13 cellular contexts compared by ENCODE assay signal in the genomic region with DNA sequence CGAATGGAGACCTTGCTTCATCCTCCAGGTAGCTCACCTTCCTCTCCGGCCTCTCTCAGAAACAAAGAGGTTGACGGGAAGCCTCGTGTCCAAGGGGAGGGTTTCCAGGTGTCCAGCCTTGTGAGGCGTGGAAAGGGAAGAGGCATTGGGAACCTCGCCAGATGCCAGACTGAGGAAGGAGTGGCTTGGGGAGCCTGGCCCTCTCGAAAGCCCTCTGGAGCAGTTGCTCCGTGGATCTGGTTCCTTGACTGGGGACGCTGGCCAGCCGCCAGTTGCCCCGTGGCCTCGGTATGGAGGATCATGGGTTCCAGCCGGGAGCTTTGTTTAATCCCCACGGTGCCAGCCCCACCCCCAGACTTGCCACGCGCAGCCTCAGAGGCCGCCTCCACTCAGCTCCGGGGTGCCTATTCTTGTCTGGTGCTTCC. TPM values are rescaled to one million over a fixed set of nuclear protein-coding genes. Genes with fewer than 3 reads are reported as not detected.
DNase-seq lines count a peak whose midpoint lies in the region; ATAC-seq and TF ChIP-seq lines count a peak whose summit lies in the region.
"Had no signal": no experiment of that assay in that cellular context is flagged by ENCODE, and none has a peak within 500 bp of the region (broad histone marks: within the 10 kb centered on the region; RNA-seq: fewer than 3 reads in every experiment).

No MANE protein-coding gene starts in this region.

- H3K79me2 ChIP-seq in neural progenitor cell (ENCODE audit: low read depth) = no peaks in the 10 kb centered on the region

- H3K9me3 ChIP-seq in esophagus (ENCODE audit: control insufficient read depth in 2 of 2, insufficient read depth in 1 of 2, low read depth in 1 of 2, low read length in 1 of 2) (peaks cover 0 to 2% of the 10 kb centered on the region in 2 donors), neural progenitor cell (ENCODE audit: low read depth) (no peaks in the 10 kb centered on the region)

- H3K4me1 Mint-ChIP-seq in neural progenitor cell = peaks cover 3% of the 10 kb centered on the region
- H3K4me1 Mint-ChIP-seq: IgD-negative memory B cell had no signal

- H3K4me1 ChIP-seq in esophagus (ENCODE audit: control insufficient read depth in 2 of 2, insufficient read depth in 2 of 2, low read length in 1 of 2) (peaks cover 4 to 8% of the 10 kb centered on the region in 2 donors), neural progenitor cell (peaks cover 3% of the 10 kb centered on the region)

- no peak overlapping the region for H3K4me3 Mint-ChIP-seq in neural progenitor cell
- H3K4me3 Mint-ChIP-seq: IgD-negative memory B cell had no signal

- peak overlapping the region; percentile 7 to 22 for H3K4me3 ChIP-seq in esophagus (ENCODE audit: low read depth in 1 of 2, low read length in 2 of 2)
- H3K4me3 ChIP-seq in neural progenitor cell = no peak overlapping the region

- POLR2A ChIA-PET in HEK293T (lab: Yijun Ruan, JAX) = no interaction called here

- peaks cover 4% of the 10 kb centered on the region for H3K9me3 Mint-ChIP-seq in neural progenitor cell
- H3K9me3 Mint-ChIP-seq: IgD-negative memory B cell had no signal

- peaks cover 5% of the 10 kb centered on the region for H3K36me3 Mint-ChIP-seq in neural progenitor cell
- H3K36me3 Mint-ChIP-seq: IgD-negative memory B cell had no signal

- peak overlapping the region; percentile 42 for H2AFZ ChIP-seq in neural progenitor cell (replicated peaks)

- H3K4me2 ChIP-seq in neural progenitor cell = no peak overlapping the region

- CTCF ChIA-PET in HEK293T (lab: Yijun Ruan, JAX) = no interaction called here

- H3K36me3 ChIP-seq in esophagus (ENCODE audit: control insufficient read depth in 2 of 2, insufficient read depth in 2 of 2, low read length in 1 of 2) (no peaks in the 10 kb centered on the region), neural progenitor cell (no peaks in the 10 kb centered on the region)

- WGBS in esophagus, 2 donors = 20 to 24% methylated on average over 13 to 18 of the region's 18 CpGs

- TF ChIP-seq CTCF in neural progenitor cell (IDR thresholded peaks at IDR 0.05) = no peak

- no peaks in the 10 kb centered on the region for H3F3A ChIP-seq in neural progenitor cell (ENCODE audit: low read depth)

- H3K27ac Mint-ChIP-seq in neural progenitor cell = peak overlapping the region; percentile 17
- H3K27ac Mint-ChIP-seq: IgD-negative memory B cell had no signal

- H3K27me3 Mint-ChIP-seq in neural progenitor cell (ENCODE audit: insufficient read depth, low read depth) = no peaks in the 10 kb centered on the region
- H3K27me3 Mint-ChIP-seq: IgD-negative memory B cell had no signal

- no peak for ATAC-seq in HG02759 (IDR thresholded peaks at IDR 0.05; ENCODE audit: unreplicated experiment)
- ATAC-seq in HG03097 (IDR thresholded peaks at IDR 0.05; ENCODE audit: low FRiP score, unreplicated experiment) = no peak
- ATAC-seq in GM19023 (IDR thresholded peaks at IDR 0.05; ENCODE audit: unreplicated experiment) = no peak
- ATAC-seq: HCT116 had no signal

- H3K27ac ChIP-seq in esophagus (ENCODE audit: low read depth in 2 of 2, low read length in 1 of 2) = peak overlapping the region; percentile 40 to 61
- no peak overlapping the region for H3K27ac ChIP-seq in neural progenitor cell

- no peaks in the 10 kb centered on the region for H4K20me1 ChIP-seq in neural progenitor cell (ENCODE audit: low read depth)

- no peak overlapping the region for H3K9ac ChIP-seq in neural progenitor cell

- H3K27me3 ChIP-seq in esophagus (ENCODE audit: control insufficient read depth in 1 of 2, insufficient read depth in 2 of 2, low read length in 2 of 2) (no peaks in the 10 kb centered on the region), neural progenitor cell (no peaks in the 10 kb centered on the region)

- peak; percentile 22 for DNase-seq in AG08395 (ENCODE audit: low spot score)
- peak; percentile 80 for DNase-seq in NCI-H2196 (lab: John Stamatoyannopoulos, UW; ENCODE audit: unreplicated experiment)
- DNase-seq in neural progenitor cell (ENCODE audit: low spot score) = no peak
- no peak for DNase-seq in HEK293T (ENCODE audit: extremely low spot score)
- DNase-seq: AML-193, dermis blood vessel endothelial cell, SHP77 had no signal

TF ChIP-seq in HEK293T, 16 proteins besides CTCF, POLR2A, EP300 and RAD21:
- TF ChIP-seq BHLHE40 (IDR thresholded peaks at IDR 0.05; ENCODE audit: borderline replicate concordance) (no peak), FOXA1 (IDR thresholded peaks at IDR 0.05) (no peak), NFRKB (IDR thresholded peaks at IDR 0.05) (no peak), SP1 (IDR thresholded peaks at IDR 0.05) (no peak), FOXK2 (IDR thresholded peaks at IDR 0.05) (no peak), L3MBTL2 (conservative IDR thresholded peaks at IDR 0.05) (no peak), HDGF (IDR thresholded peaks at IDR 0.05; ENCODE audit: borderline replicate concordance) (no peak), CTBP1 (IDR thresholded peaks at IDR 0.05; ENCODE audit: borderline replicate concordance) (no peak), FOXM1 (IDR thresholded peaks at IDR 0.05; ENCODE audit: borderline replicate concordance) (no peak), ARNT (IDR thresholded peaks at IDR 0.05) (no peak), SUZ12 (IDR thresholded peaks at IDR 0.05) (no peak), LEF1 (IDR thresholded peaks at IDR 0.05; ENCODE audit: borderline replicate concordance) (no peak)
- TF ChIP-seq, protein P1, sequence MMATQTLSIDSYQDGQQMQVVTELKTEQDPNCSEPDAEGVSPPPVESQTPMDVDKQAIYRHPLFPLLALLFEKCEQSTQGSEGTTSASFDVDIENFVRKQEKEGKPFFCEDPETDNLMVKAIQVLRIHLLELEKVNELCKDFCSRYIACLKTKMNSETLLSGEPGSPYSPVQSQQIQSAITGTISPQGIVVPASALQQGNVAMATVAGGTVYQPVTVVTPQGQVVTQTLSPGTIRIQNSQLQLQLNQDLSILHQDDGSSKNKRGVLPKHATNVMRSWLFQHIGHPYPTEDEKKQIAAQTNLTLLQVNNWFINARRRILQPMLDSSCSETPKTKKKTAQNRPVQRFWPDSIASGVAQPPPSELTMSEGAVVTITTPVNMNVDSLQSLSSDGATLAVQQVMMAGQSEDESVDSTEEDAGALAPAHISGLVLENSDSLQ (IDR thresholded peaks at IDR 0.05) = no peak

RNA-seq across cellular contexts. Expression of a gene that starts 30.3 kb away (rescaled TPM):
- 10 to 100 TPM; 54.7 to 91.6 TPM for polyA plus RNA-seq in esophagus
- total RNA-seq in neural progenitor cell (ENCODE audit: low replicate concordance) = 104 and 131 TPM in 2 replicates

Comparison
In these comparisons a context has a peak if more than half of its experiments do, and no peak if none do; other contexts are left out.
1. DNase-seq: peak in AG08395 (single experiment) and NCI-H2196 (single experiment); none in neural progenitor cell (single experiment) and HEK293T (single experiment).